7 cellular contexts compared by ENCODE assay signal in genomic region chr19:35144600-35145436, GRCh38. TPM values are rescaled to one million over a fixed set of nuclear protein-coding genes. Genes with fewer than 3 reads are reported as not detected.
DNase-seq lines count a peak whose midpoint lies in the region; ATAC-seq and TF ChIP-seq lines count a peak whose summit lies in the region.
"Had no signal": no experiment of that assay in that cellular context is flagged by ENCODE, and none has a peak within 500 bp of the region (broad histone marks: within the 10 kb centered on the region; RNA-seq: fewer than 3 reads in every experiment).

No MANE protein-coding gene starts in this region.

- DNase-seq in HT1080 (ENCODE audit: low read depth) (peak; percentile 49), suprapubic skin (ENCODE audit: low spot score in 2 of 2) (no peak), foreskin fibroblast (no peak)
- peak; percentile 35 for DNase-seq in central memory CD4-positive, alpha-beta T cell

- no peaks in the 10 kb centered on the region for H3K36me3 ChIP-seq in BLaER1
- H3K36me3 ChIP-seq in suprapubic skin, result no peaks in the 10 kb centered on the region
- H3K36me3 ChIP-seq: neutrophil had no signal

- no peak for ATAC-seq in HG03439 (IDR thresholded peaks at IDR 0.05; ENCODE audit: unreplicated experiment)

- peak overlapping the region; percentile 96 for H3K4me2 ChIP-seq in BLaER1

- H3K9me3 ChIP-seq in BLaER1, result no peaks in the 10 kb centered on the region
- no peaks in the 10 kb centered on the region for H3K9me3 ChIP-seq in suprapubic skin
- H3K9me3 ChIP-seq: neutrophil had no signal

- H3K27ac ChIP-seq in BLaER1 (no peak overlapping the region), suprapubic skin (no peak overlapping the region)
- H3K27ac ChIP-seq: neutrophil had no signal

- H3K4me3 ChIP-seq in BLaER1, result no peak overlapping the region
- H3K4me3 ChIP-seq in suprapubic skin, result no peak overlapping the region
- no peak overlapping the region for H3K4me3 ChIP-seq in foreskin fibroblast (ENCODE audit: low read depth in 1 of 2, low read length in 2 of 2)

- TF ChIP-seq CTCF in suprapubic skin (IDR thresholded peaks at IDR 0.05) (no peak), foreskin fibroblast (IDR thresholded peaks at IDR 0.05; ENCODE audit: low read depth, low read length) (no peak)

- H4K20me1 ChIP-seq in BLaER1, result no peaks in the 10 kb centered on the region

- WGBS in suprapubic skin, result 29% methylated on average over 9 of the region's 15 CpGs

- TF ChIP-seq POLR2A in suprapubic skin (IDR thresholded peaks at IDR 0.05), result no peak

- peaks cover 57% of the 10 kb centered on the region for H3K4me1 ChIP-seq in BLaER1
- H3K4me1 ChIP-seq in suprapubic skin, result peaks cover 40% of the 10 kb centered on the region

- no peak for TF ChIP-seq EP300 in suprapubic skin (IDR thresholded peaks at IDR 0.05)

- H3K27me3 ChIP-seq in BLaER1, result peaks cover 11% of the 10 kb centered on the region; the same call in 1 of the 2 replicates
- H3K27me3 ChIP-seq in suprapubic skin, result peaks cover 23% of the 10 kb centered on the region

- H3K9ac ChIP-seq in BLaER1, result no peak overlapping the region

RNA-seq across cellular contexts. Expression of gene FXYD7, which starts 1.8 kb away (rescaled TPM):
- total RNA-seq in HT1080 (2014; rRNA removed; shearing (Covaris generic)), result 0.66 and 1.7 TPM in 2 replicates
- 0.58 and 0.84 TPM in 2 replicates for polyA plus RNA-seq in HT1080 (2015; cell fraction: cytosol; rRNA removed)
- 0.20 TPM in 1 of 2 replicates, not detected in the other for polyA plus RNA-seq in HT1080 (2015; cell fraction: nucleus; rRNA removed)
- 1 to 10 TPM in 1 of 4 donors, not detected in 3; 2.2 TPM for total RNA-seq in suprapubic skin

RNA-seq across cellular contexts. Expression of gene FXYD1, which starts 6.2 kb away (rescaled TPM):
- total RNA-seq in HT1080 (2014; rRNA removed; shearing (Covaris generic)), result not detected in 2 replicates
- polyA plus RNA-seq in HT1080 (2015; cell fraction: cytosol; rRNA removed), result not detected in 2 replicates
- polyA plus RNA-seq in HT1080 (2015; cell fraction: nucleus; rRNA removed), result not detected in 2 replicates
- 10 to 100 TPM in 1 of 4 donors, 1 to 10 TPM in 3; 2.0 to 10.9 (median 6.7) TPM for total RNA-seq in suprapubic skin

RNA-seq across cellular contexts. Expression of gene FXYD5, which starts 9.7 kb away (rescaled TPM):
- 255 and 385 TPM in 2 replicates for total RNA-seq in HT1080 (2014; rRNA removed; shearing (Covaris generic))
- polyA plus RNA-seq in HT1080 (2015; cell fraction: cytosol; rRNA removed), result 302 and 334 TPM in 2 replicates
- polyA plus RNA-seq in HT1080 (2015; cell fraction: nucleus; rRNA removed), result 169 and 187 TPM in 2 replicates
- total RNA-seq in suprapubic skin, result 10 to 100 TPM; 29.8 to 64.8 (median 37.7) TPM

RNA-seq across cellular contexts. Expression of gene LGI4, which starts 10.0 kb away (rescaled TPM):
- total RNA-seq in HT1080 (2014; rRNA removed; shearing (Covaris generic)), result not detected in 2 replicates
- not detected in 2 replicates for polyA plus RNA-seq in HT1080 (2015; cell fraction: cytosol; rRNA removed)
- 0.61 TPM in 1 of 2 replicates, not detected in the other for polyA plus RNA-seq in HT1080 (2015; cell fraction: nucleus; rRNA removed)
- total RNA-seq in suprapubic skin, result 10 to 100 TPM in 1 of 4 donors, 1 to 10 TPM in 3; 4.3 to 11.8 (median 7.8) TPM

RNA-seq across cellular contexts. Expression of gene FXYD3, which starts 29.2 kb away (rescaled TPM):
- not detected in 2 replicates for total RNA-seq in HT1080 (2014; rRNA removed; shearing (Covaris generic))
- not detected in 2 replicates for polyA plus RNA-seq in HT1080 (2015; cell fraction: cytosol; rRNA removed)
- polyA plus RNA-seq in HT1080 (2015; cell fraction: nucleus; rRNA removed), result not detected in 2 replicates
- 100 to 1,000 TPM; 383 to 765 (median 575) TPM for total RNA-seq in suprapubic skin

Comparison
In these comparisons a context has a peak if more than half of its experiments do, and no peak if none do; other contexts are left out.
1. DNase-seq: peak in HT1080 (single experiment) and central memory CD4-positive, alpha-beta T cell (single experiment); none in suprapubic skin (0 of 2) and foreskin fibroblast (0 of 2).